In genomic region chr3:12959838-12960378, GRCh38 we compare ENCODE assay signal across 10 cellular contexts.
DNase-seq lines count a peak whose midpoint lies in the region; ATAC-seq and TF ChIP-seq lines count a peak whose summit lies in the region.
"Had no signal": no experiment of that assay in that cellular context is flagged by ENCODE, and none has a peak within 500 bp of the region (broad histone marks: within the 10 kb centered on the region; RNA-seq: fewer than 3 reads in every experiment).

No MANE protein-coding gene starts in this region.

- peaks cover 100% of the 10 kb centered on the region for H3K4me1 ChIP-seq in BLaER1
- peaks cover 93% of the 10 kb centered on the region for H3K4me1 ChIP-seq in Loucy (ENCODE audit: insufficient read depth, low read length, poor library complexity, severe bottlenecking)
- H3K4me1 ChIP-seq in mucosa of descending colon (ENCODE audit: low read depth), result peaks cover 21% of the 10 kb centered on the region
- H3K4me1 ChIP-seq in A673 (ENCODE audit: insufficient read depth, low read length, poor library complexity, severe bottlenecking), result peaks cover 13% of the 10 kb centered on the region

- H3K9me3 ChIP-seq in BLaER1 (no peaks in the 10 kb centered on the region), Loucy (ENCODE audit: insufficient read depth, low read depth, low read length) (no peaks in the 10 kb centered on the region), mucosa of descending colon (no peaks in the 10 kb centered on the region), A673 (ENCODE audit: low read depth, low read length, poor library complexity, severe bottlenecking) (no peaks in the 10 kb centered on the region)

- TF ChIP-seq CTCF in Loucy (conservative IDR thresholded peaks at IDR 0.05; ENCODE audit: low read length) (no peak), mucosa of descending colon (IDR thresholded peaks at IDR 0.05) (no peak), A673 (conservative IDR thresholded peaks at IDR 0.05; ENCODE audit: low read depth, low read length) (no peak)

- peaks cover 98% of the 10 kb centered on the region for H3K79me2 ChIP-seq in Loucy (ENCODE audit: insufficient read depth, low read length)

- H3K27me3 ChIP-seq in BLaER1 (no peaks in the 10 kb centered on the region), Loucy (ENCODE audit: insufficient read depth, low read length, poor library complexity, severe bottlenecking) (no peaks in the 10 kb centered on the region), A673 (replicated peaks; ENCODE audit: insufficient read depth, low read depth, low read length, poor library complexity) (no peaks in the 10 kb centered on the region)

- H3K4me3 ChIP-seq in BLaER1 (peak overlapping the region; percentile 55), Loucy (ENCODE audit: low read length, poor library complexity, severe bottlenecking) (peak overlapping the region; percentile 66), mucosa of descending colon (no peak overlapping the region), A673 (ENCODE audit: low read depth, low read length, poor library complexity, severe bottlenecking) (no peak overlapping the region)

- DNase-seq in dermis blood vessel endothelial cell, result peak; percentile 58
- DNase-seq in mucosa of descending colon, result peak in 2 of 3 donors; percentile 37 to 62
- no peak for DNase-seq in DMS53 (lab: John Stamatoyannopoulos, UW)
- DNase-seq in A673 (ENCODE audit: low spot score), result no peak
- DNase-seq in NK-92 (lab: John Stamatoyannopoulos, UW; ENCODE audit: unreplicated experiment), result no peak
- DNase-seq: NCI-H69; stimulated activated CD4-positive, alpha-beta T cell treated with anti-CD3 and anti-CD28 coated beads, Interleukin-2, amount 100 ng/mL, for 24 hours had no signal

- H3K4me2 ChIP-seq in BLaER1 (peak overlapping the region; percentile 100), Loucy (ENCODE audit: low read depth, low read length, poor library complexity, severe bottlenecking) (peak overlapping the region; percentile 82)

- H3K27ac ChIP-seq in BLaER1, result peak overlapping the region; percentile 91
- H3K27ac ChIP-seq in A673 (ENCODE audit: low read depth, low read length, poor library complexity, severe bottlenecking), result no peak overlapping the region

- POLR2A ChIA-PET in A673 (lab: Charles Lee; ENCODE audit: low non-redundant PET), result no interaction called here

- H4K20me1 ChIP-seq in BLaER1 (peaks cover 100% of the 10 kb centered on the region), Loucy (ENCODE audit: insufficient read depth, low read length, poor library complexity, severe bottlenecking) (peaks cover 11% of the 10 kb centered on the region)

- intact Hi-C loops in mucosa of descending colon (cut with DNase I, micrococcal nuclease), result no loop called here
- intact Hi-C loops in A673 (cut with micrococcal nuclease; ENCODE audit: unreplicated experiment), result no loop called here

- H3K9ac ChIP-seq in BLaER1 (peak overlapping the region; percentile 72), Loucy (ENCODE audit: low read depth, low read length, poor library complexity, severe bottlenecking) (peak overlapping the region; percentile 62)

- CTCF ChIA-PET in A673 (lab: Charles Lee), result no interaction called here

- ATAC-seq in mucosa of descending colon (no peak), GM21423 (IDR thresholded peaks at IDR 0.05; ENCODE audit: unreplicated experiment) (no peak)

- H3K36me3 ChIP-seq in BLaER1, result peaks cover 8% of the 10 kb centered on the region; the same call in 1 of the 2 replicates
- H3K36me3 ChIP-seq in Loucy (ENCODE audit: insufficient read depth, low read length), result no peaks in the 10 kb centered on the region
- H3K36me3 ChIP-seq in mucosa of descending colon (ENCODE audit: low read depth), result no peaks in the 10 kb centered on the region
- H3K36me3 ChIP-seq in A673 (ENCODE audit: insufficient read depth, low read length, poor library complexity, severe bottlenecking), result no peaks in the 10 kb centered on the region

- BruUV-seq in A673 (replicated peaks; lab: Mats Ljungman, UMichigan), result no TSS peak

- H3K9me2 ChIP-seq in Loucy (replicated peaks; ENCODE audit: low read depth, low read length), result no peaks in the 10 kb centered on the region

- H2AFZ ChIP-seq in Loucy (ENCODE audit: low read length), result no peak overlapping the region

- no peaks in the 10 kb centered on the region for H3F3A ChIP-seq in Loucy (ENCODE audit: low read depth)

Comparison
In these comparisons a context has a peak if more than half of its experiments do, and no peak if none do; other contexts are left out.
1. H3K4me3 ChIP-seq: peak in BLaER1 (single experiment) and Loucy (single experiment); none in mucosa of descending colon (single experiment) and A673 (single experiment).
2. DNase-seq: peak in dermis blood vessel endothelial cell (single experiment) and mucosa of descending colon (2 of 3); none in DMS53 (single experiment), A673 (single experiment) and NK-92 (single experiment).